Comparison of ENCODE assay signal across 11 cellular contexts in the genomic region with DNA sequence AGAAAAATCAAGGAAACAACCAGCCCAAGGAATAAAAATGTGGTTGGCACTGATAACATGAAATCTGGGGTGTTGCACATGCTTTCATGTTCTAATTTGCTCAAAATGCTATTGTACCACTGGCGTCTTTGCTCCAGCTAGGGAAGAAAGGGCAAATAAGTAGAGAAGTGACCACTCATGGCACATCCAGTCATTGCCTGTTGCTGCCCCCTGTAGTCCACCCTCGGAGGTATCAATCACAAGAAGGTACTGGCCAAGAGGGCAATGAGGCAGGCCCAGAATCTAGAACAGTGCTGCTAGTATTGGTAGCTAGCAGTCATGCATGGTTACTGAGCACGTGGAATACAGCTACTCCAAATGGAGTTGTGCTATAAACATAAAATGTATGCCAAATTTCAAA.
DNase-seq lines count a peak whose midpoint lies in the region; FAIRE-seq and TF ChIP-seq lines count a peak whose summit lies in the region.
"Had no signal": no experiment of that assay in that cellular context is flagged by ENCODE, and none has a peak within 500 bp of the region (broad histone marks: within the 10 kb centered on the region; RNA-seq: fewer than 3 reads in every experiment).

No MANE protein-coding gene starts in this region.

- H3K79me2 ChIP-seq in mammary epithelial cell (ENCODE audit: insufficient read depth, low read length), result no peaks in the 10 kb centered on the region

- no peaks in the 10 kb centered on the region for H4K20me1 ChIP-seq in mammary epithelial cell (ENCODE audit: insufficient read depth, low read length)

- BruUV-seq in mammary epithelial cell (replicated peaks; lab: Mats Ljungman, UMichigan), result no TSS peak

- CTCF ChIA-PET in mammary epithelial cell (lab: Charles Lee; ENCODE audit: low non-redundant PET), result no interaction called here

- H3K27ac ChIP-seq in mammary epithelial cell (ENCODE audit: insufficient read depth, low read depth, low read length) (no peak overlapping the region), small intestine (ENCODE audit: low read depth in 1 of 2, low read length in 1 of 2) (no peak overlapping the region)

- H3K4me1 ChIP-seq in mammary epithelial cell (ENCODE audit: insufficient read depth, low read length), result peaks cover 19% of the 10 kb centered on the region
- H3K4me1 ChIP-seq in small intestine (ENCODE audit: control insufficient read depth in 2 of 2, insufficient read depth in 1 of 2, low read depth in 1 of 2, low read length in 1 of 2), result peaks cover 2% of the 10 kb centered on the region in 2 donors

- H3K27me3 ChIP-seq in mammary epithelial cell (ENCODE audit: insufficient read depth, low read length) (no peaks in the 10 kb centered on the region), small intestine (ENCODE audit: control insufficient read depth in 2 of 2, insufficient read depth in 2 of 2, low read length in 2 of 2) (no peaks in the 10 kb centered on the region)

- H3K27ac Mint-ChIP-seq in progenitor cell of endocrine pancreas (no peak overlapping the region), CD14-positive monocyte (no peak overlapping the region)
- H3K27ac Mint-ChIP-seq: activated B cell treated with CpG ODN at 0.5 μM for 24 hours, B cell had no signal

- in situ Hi-C loops in mammary epithelial cell (cut with MboI; ENCODE audit: low sequenced_read_pairs in 2 of 2), result loop anchor here in 1 of 2 donors (25.0 kb wide), 1 partner anchor 469 kb away; no protein-coding TSS in a partner anchor

- TF ChIP-seq CTCF in mammary epithelial cell (conservative IDR thresholded peaks at IDR 0.05 in 1 of 2, IDR thresholded peaks at IDR 0.05 in 1 of 2; ENCODE audit: extremely low read depth in 1 of 2, insufficient read depth in 1 of 2, low read depth in 1 of 2, low read length in 2 of 2) (peak; percentile 13 to 25), progenitor cell of endocrine pancreas (IDR thresholded peaks at IDR 0.05; ENCODE audit: unreplicated experiment) (peak; percentile 21), CD14-positive monocyte (IDR thresholded peaks at IDR 0.05) (no peak)

- no peak overlapping the region for H3K4me2 ChIP-seq in mammary epithelial cell (ENCODE audit: insufficient read depth, low read depth, low read length)

- dilution Hi-C loops in mammary epithelial cell (cut with HindIII; ENCODE audit: low sequenced_read_pairs), result no loop called here

- peaks cover 10% of the 10 kb centered on the region for H3K9me3 Mint-ChIP-seq in progenitor cell of endocrine pancreas (ENCODE audit: low read depth)
- H3K9me3 Mint-ChIP-seq in CD14-positive monocyte, result peaks cover 0 to 2% (median 0%) of the 10 kb centered on the region in 7 donors
- H3K9me3 Mint-ChIP-seq: activated B cell treated with CpG ODN at 0.5 μM for 24 hours had no signal

- 67% methylated on average over 3 of the region's 3 CpGs for WGBS in mammary epithelial cell (ENCODE audit: low coverage, missing lambda C conversion rate)
- 55 to 60% (median 56%) methylated on average over 3 of the region's 3 CpGs for WGBS in small intestine, 3 donors

- no peaks in the 10 kb centered on the region for H3K36me3 ChIP-seq in mammary epithelial cell (ENCODE audit: insufficient read depth, low read length)
- no peaks in the 10 kb centered on the region for H3K36me3 ChIP-seq in small intestine (ENCODE audit: control insufficient read depth in 2 of 2, insufficient read depth in 2 of 2, low read length in 2 of 2)

- H3K4me1 Mint-ChIP-seq in progenitor cell of endocrine pancreas (ENCODE audit: low read depth) (peaks cover 14% of the 10 kb centered on the region), CD14-positive monocyte (peaks cover 5% of the 10 kb centered on the region)

- H3K27me3 Mint-ChIP-seq in progenitor cell of endocrine pancreas (peaks cover 2% of the 10 kb centered on the region), CD14-positive monocyte (ENCODE audit: low read depth in 3 of 3) (peaks cover 5 to 19% (median 12%) of the 10 kb centered on the region in 3 donors)

- H3K4me3 Mint-ChIP-seq in progenitor cell of endocrine pancreas (ENCODE audit: low read depth) (no peak overlapping the region), CD14-positive monocyte (no peak overlapping the region)
- H3K4me3 Mint-ChIP-seq: activated B cell treated with CpG ODN at 0.5 μM for 24 hours, B cell had no signal

- no peak overlapping the region for H3K9ac ChIP-seq in mammary epithelial cell (ENCODE audit: insufficient read depth, low read length)

- H3K36me3 Mint-ChIP-seq in progenitor cell of endocrine pancreas (ENCODE audit: insufficient read depth) (no peaks in the 10 kb centered on the region), CD14-positive monocyte (no peaks in the 10 kb centered on the region)

- H3K9me3 ChIP-seq in mammary epithelial cell (replicated peaks; ENCODE audit: insufficient read depth, low read length) (no peaks in the 10 kb centered on the region), small intestine (ENCODE audit: control insufficient read depth, low read depth) (no peaks in the 10 kb centered on the region)

- DNase-seq in NCI-H2081 (lab: John Stamatoyannopoulos, UW) (peak; percentile 26 to 64), NCI-H2081 treated with DMSO at 0.1 percent for 48 hours (lab: John Stamatoyannopoulos, UW) (no peak), NCI-H1092 (lab: John Stamatoyannopoulos, UW) (peak; percentile 22), mammary epithelial cell (no peak), progenitor cell of endocrine pancreas (ENCODE audit: low spot score, unreplicated experiment) (no peak), NCI-H2227 treated with DMSO at 0.1 percent for 48 hours (lab: John Stamatoyannopoulos, UW) (no peak), small intestine (no peak), CD14-positive monocyte (ENCODE audit: low spot score) (no peak)
- DNase-seq: activated B cell treated with CpG ODN at 0.5 μM for 24 hours had no signal

- H3K4me3 ChIP-seq in mammary epithelial cell (replicated peaks in 1 of 3; ENCODE audit: insufficient read depth in 1 of 3, low read depth in 2 of 3, low read length in 3 of 3) (no peak overlapping the region), small intestine (ENCODE audit: low read depth in 1 of 2, low read length in 2 of 2) (no peak overlapping the region)

- no peak for FAIRE-seq in small intestine (lab: Jason Lieb, UNC)
- FAIRE-seq: endometrium had no signal

- peak overlapping the region; percentile 86 for H2AFZ ChIP-seq in mammary epithelial cell (ENCODE audit: low read depth, low read length)

- intact Hi-C loops in mammary epithelial cell (cut with micrococcal nuclease) (loop anchor here (1.0 to 10.0 kb wide), 2 partner anchors 93 to 166 kb away; no protein-coding TSS in a partner anchor), CD14-positive monocyte (cut with micrococcal nuclease) (no loop called here)

Comparison
In these comparisons a context has a peak if more than half of its experiments do, and no peak if none do; other contexts are left out.
1. DNase-seq: peak in NCI-H2081 (2 of 2) and NCI-H1092 (single experiment); none in NCI-H2081 treated with DMSO at 0.1 percent for 48 hours (single experiment), mammary epithelial cell (single experiment), progenitor cell of endocrine pancreas (single experiment), NCI-H2227 treated with DMSO at 0.1 percent for 48 hours (single experiment), small intestine (single experiment) and CD14-positive monocyte (single experiment).